26 cellular contexts compared by ENCODE assay signal in genomic region chr19:11721681-11722080, GRCh38. TPM values are rescaled to one million over a fixed set of nuclear protein-coding genes. Genes with fewer than 3 reads are reported as not detected.
"Had no signal": no experiment of that assay in that cellular context is flagged by ENCODE, and none has a peak within 500 bp of the region (broad histone marks: within the 10 kb centered on the region; RNA-seq: fewer than 3 reads in every experiment).

No MANE protein-coding gene starts in this region.

- H3K4me3 ChIP-seq: body of pancreas, breast epithelium, Peyer's patch, SJSA1 had no signal

- ATAC-seq: activated CD4-positive, alpha-beta T cell treated with anti-CD3 and anti-CD28 coated beads for 36 hours; activated CD4-positive, CD25-positive, alpha-beta regulatory T cell treated with anti-CD3 and anti-CD28 coated beads, Interleukin-2, amount 50 U/mL, for 24 hours; activated CD8-positive, alpha-beta T cell treated with anti-CD3 and anti-CD28 coated beads, Interleukin-2, amount 10 ng/mL, durations not matched to agents 7 days and 5 days; body of pancreas had no signal

- H3K27me3 ChIP-seq: adrenal gland, body of pancreas, breast epithelium, Peyer's patch, SJSA1 had no signal

- H3K9ac ChIP-seq: SK-N-SH had no signal

- H3K27ac ChIP-seq: adrenal gland, body of pancreas, breast epithelium, Peyer's patch, SJSA1 had no signal

- H3K4me1 ChIP-seq: adrenal gland, body of pancreas, breast epithelium, Peyer's patch, SJSA1 had no signal

- DNase-seq: activated CD4-positive, alpha-beta T cell treated with anti-CD3 and anti-CD28 coated beads for 36 hours; activated CD4-positive, alpha-beta T cell treated with anti-CD3 and anti-CD28 coated beads, Interleukin-2, amount 10 ng/mL, durations not matched to agents 7 days and 5 days; activated CD4-positive, alpha-beta T cell treated with anti-CD3 and anti-CD28 coated beads, Interleukin-2, amount 50 U/mL, for 48 hours; activated CD8-positive, alpha-beta T cell treated with anti-CD3 and anti-CD28 coated beads, Interleukin-2, amount 10 ng/mL, durations not matched to agents 7 days and 5 days; activated gamma-delta T cell; activated naive CD4-positive, alpha-beta T cell treated with Interleukin-2 at 50 U/mL for 16 hours; activated naive CD8-positive, alpha-beta T cell treated with anti-CD3 and anti-CD28 coated beads, Interleukin-2, amount 10 ng/mL, durations not matched to agents 7 days and 5 days; activated T-cell treated with anti-CD3 and anti-CD28 coated beads, Interleukin-2, amount 50 U/mL, for 24 hours; adrenal gland; body of pancreas; Karpas-422; NCI-H1105 treated with DMSO at 0.1 percent for 48 hours; NCI-H1436; NCI-H1694; NCI-H1930; NCI-H345; NCI-H524 treated with DMSO at 0.1 percent for 48 hours; Peyer's patch; RPMI8226; SHP77 treated with DMSO at 0.1 percent for 48 hours; SK-N-SH had no signal

RNA-seq across cellular contexts. Expression of gene ZNF441, which starts 45.1 kb away (rescaled TPM):
- total RNA-seq: astrocyte, NCI-H460 had no signal
